Comparison of ENCODE assay signal across 8 cellular contexts in the genomic region with DNA sequence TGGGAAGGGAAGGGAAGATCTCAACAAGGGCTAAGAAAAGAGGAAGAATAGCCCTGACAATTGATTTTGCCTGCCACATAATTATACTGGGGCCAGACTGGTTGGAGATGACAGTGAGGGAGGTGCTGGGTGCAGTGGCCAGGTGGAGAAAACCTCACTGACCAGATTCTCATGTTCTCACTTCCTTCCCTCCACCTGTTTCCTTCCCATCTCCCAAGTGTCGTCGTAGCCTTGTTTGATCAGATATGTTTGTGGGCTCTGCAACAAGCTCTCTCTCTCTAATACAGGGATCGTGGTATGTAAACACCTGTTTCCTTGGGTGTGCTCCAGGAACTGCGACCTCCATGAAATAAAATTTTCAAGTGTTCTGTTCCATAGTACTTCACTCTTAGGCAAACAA.
DNase-seq lines count a peak whose midpoint lies in the region; ATAC-seq and TF ChIP-seq lines count a peak whose summit lies in the region.

No MANE protein-coding gene starts in this region.

- H3K36me3 Mint-ChIP-seq in T-helper 1 cell treated with Interleukin-12 subunit alpha and Interleukin-12 subunit beta and Interleukin-4 antibody, amounts not matched to agents 30 μg/mL and 1 μg/mL, for 36 hours (ENCODE audit: low read depth) = peaks cover 13% of the 10 kb centered on the region
- peaks cover under 1% of the 10 kb centered on the region for H3K36me3 Mint-ChIP-seq in natural killer cell

- peaks cover 2% of the 10 kb centered on the region for H3K9me3 Mint-ChIP-seq in T-helper 1 cell treated with Interleukin-12 subunit alpha and Interleukin-12 subunit beta and Interleukin-4 antibody, amounts not matched to agents 30 μg/mL and 1 μg/mL, for 36 hours
- H3K9me3 Mint-ChIP-seq in natural killer cell = no peaks in the 10 kb centered on the region

- CTCF ChIA-PET in HEK293 (lab: Yijun Ruan, JAX) = interaction anchor here (0.6 to 1.2 kb wide), 6 partner anchors 30 to 300 kb away, joined by 3 to 8 read pairs (median 4); no protein-coding TSS in a partner anchor

- peaks cover 4% of the 10 kb centered on the region for H3K27me3 Mint-ChIP-seq in T-helper 1 cell treated with Interleukin-12 subunit alpha and Interleukin-12 subunit beta and Interleukin-4 antibody, amounts not matched to agents 30 μg/mL and 1 μg/mL, for 36 hours (ENCODE audit: low read depth)
- H3K27me3 Mint-ChIP-seq in natural killer cell (ENCODE audit: low read depth in 2 of 2) = no peaks in the 10 kb centered on the region

- no peak overlapping the region for H3K27ac ChIP-seq in HEK293 (ENCODE audit: extremely low read depth, low read depth, low read length)

- H3K9me3 ChIP-seq in HEK293 (ENCODE audit: control insufficient read depth, insufficient read depth, low read depth, low read length) = no peaks in the 10 kb centered on the region

- intact Hi-C loops in natural killer cell (cut with micrococcal nuclease) = no loop called here

- DNase-seq in NCI-H2029 treated with DMSO at 0.1 percent for 48 hours (lab: John Stamatoyannopoulos, UW) = peak; percentile 6
- no peak for DNase-seq in NCI-H2029 (lab: John Stamatoyannopoulos, UW)
- DNase-seq in natural killer cell = no peak

- TF ChIP-seq CTCF in HEK293 (tag by site-specific recombination; IDR thresholded peaks at IDR 0.05) = no peak
- TF ChIP-seq CTCF in natural killer cell (IDR thresholded peaks at IDR 0.05) = no peak

- H3K36me3 ChIP-seq in HEK293 (ENCODE audit: control insufficient read depth in 2 of 2, insufficient read depth in 1 of 2, low read length in 2 of 2) = no peaks in the 10 kb centered on the region; a peak in 1 of 3 replicates

- H3K4me3 Mint-ChIP-seq in T-helper 1 cell treated with Interleukin-12 subunit alpha and Interleukin-12 subunit beta and Interleukin-4 antibody, amounts not matched to agents 30 μg/mL and 1 μg/mL, for 36 hours = peak overlapping the region; percentile 62
- peak overlapping the region; percentile 55 for H3K4me3 Mint-ChIP-seq in natural killer cell

- H3K27ac Mint-ChIP-seq in T-helper 1 cell treated with Interleukin-12 subunit alpha and Interleukin-12 subunit beta and Interleukin-4 antibody, amounts not matched to agents 30 μg/mL and 1 μg/mL, for 36 hours = peak overlapping the region; percentile 62
- H3K27ac Mint-ChIP-seq in natural killer cell = peak overlapping the region; percentile 64 to 84

- H3K4me1 ChIP-seq in HEK293 (ENCODE audit: control insufficient read depth, insufficient read depth, low read length) = no peaks in the 10 kb centered on the region

- H3K4me1 Mint-ChIP-seq in T-helper 1 cell treated with Interleukin-12 subunit alpha and Interleukin-12 subunit beta and Interleukin-4 antibody, amounts not matched to agents 30 μg/mL and 1 μg/mL, for 36 hours (ENCODE audit: low read depth) = peaks cover 38% of the 10 kb centered on the region
- peaks cover 46 to 48% of the 10 kb centered on the region in 2 donors for H3K4me1 Mint-ChIP-seq in natural killer cell

- POLR2A ChIA-PET in HEK293 (lab: Yijun Ruan, JAX) = no interaction called here

- no peak for ATAC-seq in natural killer cell
- no peak for ATAC-seq in GM19395 (IDR thresholded peaks at IDR 0.05; ENCODE audit: unreplicated experiment)
- ATAC-seq in HG02571 (IDR thresholded peaks at IDR 0.05; ENCODE audit: unreplicated experiment) = no peak
- ATAC-seq in GM21526 (IDR thresholded peaks at IDR 0.05; ENCODE audit: low FRiP score, unreplicated experiment) = no peak

- H3K4me3 ChIP-seq in HEK293 (ENCODE audit: low read depth, low read length) = no peak overlapping the region

TF ChIP-seq in HEK293, 187 proteins besides CTCF, POLR2A, EP300 and RAD21:
- TF ChIP-seq ZNF248 (tag by site-specific recombination; IDR thresholded peaks at IDR 0.05) = no peak
- TF ChIP-seq ZNF112 (tag by site-specific recombination; IDR thresholded peaks at IDR 0.05) = no peak
- TF ChIP-seq ZNF701 (tag by site-specific recombination; IDR thresholded peaks at IDR 0.05) = no peak
- no peak for TF ChIP-seq ZNF433 (tag by site-specific recombination; IDR thresholded peaks at IDR 0.05; ENCODE audit: low read depth)
- TF ChIP-seq IKZF3 (tag by site-specific recombination; IDR thresholded peaks at IDR 0.05) = no peak
- TF ChIP-seq PRDM1 (tag by site-specific recombination; IDR thresholded peaks at IDR 0.05) = 0 out of 2 replicates have a peak, but pooled peaks have one; percentile 11
- TF ChIP-seq ZNF560 (tag by site-specific recombination; IDR thresholded peaks at IDR 0.05; ENCODE audit: borderline replicate concordance) = no peak
- TF ChIP-seq ZNF2 (tag by site-specific recombination; IDR thresholded peaks at IDR 0.05) = no peak
- TF ChIP-seq MYNN (tag by site-specific recombination; IDR thresholded peaks at IDR 0.05; ENCODE audit: borderline replicate concordance) = no peak
- peak; percentile 73 for TF ChIP-seq SCRT2 (tag by site-specific recombination; IDR thresholded peaks at IDR 0.05)
- no peak for TF ChIP-seq ZBTB1 (tag by site-specific recombination; IDR thresholded peaks at IDR 0.05)
- no peak for TF ChIP-seq ZSCAN23 (tag by site-specific recombination; IDR thresholded peaks at IDR 0.05)
- TF ChIP-seq SCRT1 (tag by site-specific recombination; IDR thresholded peaks at IDR 0.05; ENCODE audit: borderline replicate concordance) = peak; percentile 11; the same call in 1 of the 2 replicates
- TF ChIP-seq, protein P1, sequence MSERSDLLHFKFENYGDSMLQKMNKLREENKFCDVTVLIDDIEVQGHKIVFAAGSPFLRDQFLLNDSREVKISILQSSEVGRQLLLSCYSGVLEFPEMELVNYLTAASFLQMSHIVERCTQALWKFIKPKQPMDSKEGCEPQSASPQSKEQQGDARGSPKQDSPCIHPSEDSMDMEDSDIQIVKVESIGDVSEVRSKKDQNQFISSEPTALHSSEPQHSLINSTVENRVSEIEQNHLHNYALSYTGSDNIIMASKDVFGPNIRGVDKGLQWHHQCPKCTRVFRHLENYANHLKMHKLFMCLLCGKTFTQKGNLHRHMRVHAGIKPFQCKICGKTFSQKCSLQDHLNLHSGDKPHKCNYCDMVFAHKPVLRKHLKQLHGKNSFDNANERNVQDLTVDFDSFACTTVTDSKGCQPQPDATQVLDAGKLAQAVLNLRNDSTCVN (tag by site-specific recombination; optimal IDR thresholded peaks at IDR 0.05) = no peak
- TF ChIP-seq ZNF214 (tag by site-specific recombination; IDR thresholded peaks at IDR 0.05; ENCODE audit: borderline replicate concordance) = no peak
- TF ChIP-seq, protein P2, sequence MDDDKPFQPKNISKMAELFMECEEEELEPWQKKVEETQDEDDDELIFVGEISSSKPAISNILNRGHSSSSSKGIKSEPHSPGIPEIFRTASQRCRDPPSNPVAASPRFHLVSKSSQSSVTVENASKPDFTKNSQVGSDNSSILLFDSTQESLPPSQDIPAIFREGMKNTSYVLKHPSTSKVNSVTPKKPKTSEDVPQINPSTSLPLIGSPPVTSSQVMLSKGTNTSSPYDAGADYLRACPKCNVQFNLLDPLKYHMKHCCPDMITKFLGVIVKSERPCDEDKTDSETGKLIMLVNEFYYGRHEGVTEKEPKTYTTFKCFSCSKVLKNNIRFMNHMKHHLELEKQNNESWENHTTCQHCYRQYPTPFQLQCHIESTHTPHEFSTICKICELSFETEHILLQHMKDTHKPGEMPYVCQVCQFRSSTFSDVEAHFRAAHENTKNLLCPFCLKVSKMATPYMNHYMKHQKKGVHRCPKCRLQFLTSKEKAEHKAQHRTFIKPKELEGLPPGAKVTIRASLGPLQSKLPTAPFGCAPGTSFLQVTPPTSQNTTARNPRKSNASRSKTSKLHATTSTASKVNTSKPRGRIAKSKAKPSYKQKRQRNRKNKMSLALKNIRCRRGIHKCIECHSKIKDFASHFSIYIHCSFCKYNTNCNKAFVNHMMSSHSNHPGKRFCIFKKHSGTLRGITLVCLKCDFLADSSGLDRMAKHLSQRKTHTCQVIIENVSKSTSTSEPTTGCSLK (tag by site-specific recombination; IDR thresholded peaks at IDR 0.05) = no peak
- no peak for TF ChIP-seq GLIS2 (tag by site-specific recombination; IDR thresholded peaks at IDR 0.05)
- TF ChIP-seq, protein P3, sequence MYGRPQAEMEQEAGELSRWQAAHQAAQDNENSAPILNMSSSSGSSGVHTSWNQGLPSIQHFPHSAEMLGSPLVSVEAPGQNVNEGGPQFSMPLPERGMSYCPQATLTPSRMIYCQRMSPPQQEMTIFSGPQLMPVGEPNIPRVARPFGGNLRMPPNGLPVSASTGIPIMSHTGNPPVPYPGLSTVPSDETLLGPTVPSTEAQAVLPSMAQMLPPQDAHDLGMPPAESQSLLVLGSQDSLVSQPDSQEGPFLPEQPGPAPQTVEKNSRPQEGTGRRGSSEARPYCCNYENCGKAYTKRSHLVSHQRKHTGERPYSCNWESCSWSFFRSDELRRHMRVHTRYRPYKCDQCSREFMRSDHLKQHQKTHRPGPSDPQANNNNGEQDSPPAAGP (tag by site-specific recombination; IDR thresholded peaks at IDR 0.05) = no peak
- no peak for TF ChIP-seq ZXDB (tag by site-specific recombination; IDR thresholded peaks at IDR 0.05)
- TF ChIP-seq ZNF776 (tag by site-specific recombination; IDR thresholded peaks at IDR 0.05; ENCODE audit: borderline replicate concordance) = no peak
- no peak for TF ChIP-seq BCL11B (tag by site-specific recombination; IDR thresholded peaks at IDR 0.05; ENCODE audit: low read depth)
- TF ChIP-seq ZNF302 (tag by site-specific recombination; IDR thresholded peaks at IDR 0.05; ENCODE audit: low read depth) = no peak
- TF ChIP-seq ZNF132 (tag by site-specific recombination; IDR thresholded peaks at IDR 0.05; ENCODE audit: borderline replicate concordance) = no peak
TF ChIP-seq in HEK293: peak in this region for 3.
